Comparison of ENCODE assay signal across 8 cellular contexts in genomic region chr6:157020398-157021266, GRCh38.
DNase-seq lines count a peak whose midpoint lies in the region; ATAC-seq and TF ChIP-seq lines count a peak whose summit lies in the region.

No MANE protein-coding gene starts in this region.

- no peaks in the 10 kb centered on the region for H3K27me3 Mint-ChIP-seq in activated naive CD8-positive, alpha-beta T cell treated with anti-CD3 and anti-CD28 coated beads, Interleukin-2, amount 50 U/mL, for 24 hours

- peaks cover 74% of the 10 kb centered on the region for H3K4me1 ChIP-seq in left ventricle myocardium inferior

- H3K27ac ChIP-seq in HL-60 (replicated peaks) (peak overlapping the region; percentile 94), left ventricle myocardium inferior (replicated peaks) (peak overlapping the region; percentile 99)

- DNase-seq in DMS79 (lab: John Stamatoyannopoulos, UW), result peak; percentile 55
- peak in 1 of 2 experiments; percentile 64 for DNase-seq in HL-60 (ENCODE audit: low read depth in 1 of 2, low spot score in 1 of 2)
- peak; percentile 78 for DNase-seq in RKO (ENCODE audit: low spot score)
- DNase-seq in activated naive CD8-positive, alpha-beta T cell treated with anti-CD3 and anti-CD28 coated beads, Interleukin-2, amount 50 U/mL, for 24 hours, result peak; percentile 73
- DNase-seq in left ventricle myocardium inferior, result peak; percentile 66
- no peak for DNase-seq in retinal pigment epithelial cell (ENCODE audit: low read depth)
- no peak for DNase-seq in amniotic stem cell (lab: John Stamatoyannopoulos, UW)

- intact Hi-C loops in left ventricle myocardium inferior (cut with micrococcal nuclease), result loop anchor here (5.0 kb wide), 1 partner anchor 238 kb away; no protein-coding TSS in a partner anchor

- peaks cover 7% of the 10 kb centered on the region for H3K9me3 Mint-ChIP-seq in activated naive CD8-positive, alpha-beta T cell treated with anti-CD3 and anti-CD28 coated beads, Interleukin-2, amount 50 U/mL, for 24 hours

- H3K4me3 ChIP-seq in HL-60 (replicated peaks; ENCODE audit: insufficient read depth, low read length), result peak overlapping the region; percentile 67
- peak overlapping the region; percentile 89 for H3K4me3 ChIP-seq in left ventricle myocardium inferior
- peak overlapping the region; percentile 69 for H3K4me3 ChIP-seq in retinal pigment epithelial cell (ENCODE audit: low read length)

- H3K36me3 ChIP-seq in left ventricle myocardium inferior, result no peaks in the 10 kb centered on the region

- peaks cover 4% of the 10 kb centered on the region for H3K9me3 ChIP-seq in left ventricle myocardium inferior (replicated peaks)

- peak overlapping the region; percentile 90 for H3K4me3 Mint-ChIP-seq in activated naive CD8-positive, alpha-beta T cell treated with anti-CD3 and anti-CD28 coated beads, Interleukin-2, amount 50 U/mL, for 24 hours

- peak overlapping the region; percentile 98 for H3K27ac Mint-ChIP-seq in activated naive CD8-positive, alpha-beta T cell treated with anti-CD3 and anti-CD28 coated beads, Interleukin-2, amount 50 U/mL, for 24 hours

- ATAC-seq in GM21367 (IDR thresholded peaks at IDR 0.05; ENCODE audit: unreplicated experiment), result peak; percentile 38
- peak; percentile 29 for ATAC-seq in activated naive CD8-positive, alpha-beta T cell treated with anti-CD3 and anti-CD28 coated beads, Interleukin-2, amount 50 U/mL, for 24 hours

- H3K4me1 Mint-ChIP-seq in activated naive CD8-positive, alpha-beta T cell treated with anti-CD3 and anti-CD28 coated beads, Interleukin-2, amount 50 U/mL, for 24 hours, result peaks cover 59% of the 10 kb centered on the region

- no peaks in the 10 kb centered on the region for H3K27me3 ChIP-seq in HL-60 (ENCODE audit: insufficient read depth, poor library complexity, severe bottlenecking)
- H3K27me3 ChIP-seq in left ventricle myocardium inferior (ENCODE audit: low read depth), result no peaks in the 10 kb centered on the region

- TF ChIP-seq CTCF in HL-60 (IDR thresholded peaks at IDR 0.05; ENCODE audit: insufficient read depth, low read length) (no peak), left ventricle myocardium inferior (IDR thresholded peaks at IDR 0.05; ENCODE audit: borderline replicate concordance) (no peak), retinal pigment epithelial cell (conservative IDR thresholded peaks at IDR 0.05; ENCODE audit: low read depth, low read length) (no peak)

- H3K36me3 Mint-ChIP-seq in activated naive CD8-positive, alpha-beta T cell treated with anti-CD3 and anti-CD28 coated beads, Interleukin-2, amount 50 U/mL, for 24 hours (ENCODE audit: low read depth), result peaks cover 3% of the 10 kb centered on the region

Comparison
In these comparisons a context has a peak if more than half of its experiments do, and no peak if none do; other contexts are left out.
1. DNase-seq: peak in DMS79 (single experiment), RKO (single experiment), activated naive CD8-positive, alpha-beta T cell treated with anti-CD3 and anti-CD28 coated beads, Interleukin-2, amount 50 U/mL, for 24 hours (single experiment) and left ventricle myocardium inferior (single experiment); none in retinal pigment epithelial cell (single experiment) and amniotic stem cell (single experiment).
2. Peak in every context shown above with its lines, with median percentiles within 50 percentile points of each other: H3K4me3 ChIP-seq.